1 cellular context compared by ENCODE assay signal in the genomic region with DNA sequence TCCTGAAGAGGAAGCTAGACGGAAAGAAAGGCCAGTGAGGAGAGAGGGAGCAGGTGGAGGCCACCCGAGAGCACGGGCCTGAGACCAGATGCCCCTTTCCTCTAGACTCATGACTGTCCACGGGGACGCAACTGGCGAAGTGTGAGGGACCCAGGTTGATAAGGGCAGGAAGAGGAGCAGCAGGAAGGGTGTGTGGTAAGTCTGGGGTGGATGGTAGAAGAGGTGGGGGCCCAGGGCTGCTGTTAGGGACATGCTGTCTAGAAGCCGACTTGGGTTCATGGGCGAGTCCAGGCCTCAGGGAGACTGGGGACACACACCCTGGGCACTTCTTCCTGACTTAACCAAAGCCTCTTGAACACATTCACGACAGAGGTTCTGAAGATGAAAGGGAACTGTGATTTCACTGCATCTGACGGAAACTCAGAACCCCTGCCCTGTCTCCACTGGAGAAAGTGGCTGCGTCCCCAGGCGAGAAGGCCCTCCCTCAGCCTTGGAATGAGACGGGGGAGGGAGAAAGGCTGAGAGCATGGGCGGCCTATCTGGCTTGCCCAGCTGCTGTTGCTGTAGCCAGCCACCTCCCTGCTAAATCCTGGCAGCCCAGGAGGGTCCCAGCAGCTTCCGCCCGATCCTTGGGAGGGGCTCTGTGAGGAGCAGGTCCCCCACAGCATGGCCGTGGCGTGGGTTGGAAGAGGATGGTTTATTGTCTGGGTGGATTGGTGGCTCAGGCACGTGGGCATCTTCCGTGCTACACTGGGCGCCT.
A peak's percentile ranks its signal among the peaks of the same experiment; 100 is the strongest.
TF ChIP-seq lines count a peak whose summit lies in the region.

No MANE protein-coding gene starts in this region.

TF ChIP-seq in endothelial cell of umbilical vein, 7 proteins besides CTCF, POLR2A, EP300 and RAD21:
- peak; percentile 11 for TF ChIP-seq POLR2AphosphoS5 (IDR thresholded peaks at IDR 0.05; ENCODE audit: insufficient read depth, low read depth, low read length)
- TF ChIP-seq MYC (IDR thresholded peaks at IDR 0.05; ENCODE audit: low read depth, low read length): no peak
- TF ChIP-seq, protein P1, sequence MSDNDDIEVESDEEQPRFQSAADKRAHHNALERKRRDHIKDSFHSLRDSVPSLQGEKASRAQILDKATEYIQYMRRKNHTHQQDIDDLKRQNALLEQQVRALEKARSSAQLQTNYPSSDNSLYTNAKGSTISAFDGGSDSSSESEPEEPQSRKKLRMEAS (IDR thresholded peaks at IDR 0.05; ENCODE audit: insufficient read depth, insufficient read length): no peak
- TF ChIP-seq EZH2 (IDR thresholded peaks at IDR 0.05; ENCODE audit: borderline replicate concordance, low read depth, low read length, severe bottlenecking): no peak
